25 cellular contexts compared by ENCODE assay signal in the genomic region with DNA sequence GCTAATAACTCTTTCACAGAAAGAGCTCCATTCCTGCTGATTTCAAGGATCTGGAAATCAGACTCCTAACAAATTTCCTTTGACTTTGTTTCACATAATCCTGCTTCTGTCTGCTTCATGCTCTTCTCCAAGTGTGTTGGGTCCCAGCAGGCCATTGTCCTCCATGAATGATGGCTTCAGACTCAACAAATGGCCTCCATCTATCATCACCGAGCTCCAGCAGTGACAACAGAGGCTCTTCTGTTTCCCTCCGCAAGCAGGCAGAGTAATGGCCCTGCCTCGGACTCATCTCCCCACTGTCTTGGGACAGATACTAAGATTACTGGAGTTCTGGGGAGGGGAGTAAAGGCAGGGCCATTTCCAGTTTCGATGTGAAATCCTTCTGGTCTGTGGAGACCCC.
DNase-seq lines count a peak whose midpoint lies in the region.
"Had no signal": no experiment of that assay in that cellular context is flagged by ENCODE, and none has a peak within 500 bp of the region (broad histone marks: within the 10 kb centered on the region; RNA-seq: fewer than 3 reads in every experiment).

No MANE protein-coding gene starts in this region.

- DNase-seq in NCI-H345 (lab: John Stamatoyannopoulos, UW) (peak; percentile 26), NCI-H345 treated with DMSO at 0.1 percent for 48 hours (lab: John Stamatoyannopoulos, UW; ENCODE audit: unreplicated experiment) (no peak), hippocampal formation (lab: John Stamatoyannopoulos, UW) (peak; percentile 27 to 49), putamen (ENCODE audit: low spot score) (peak; percentile 78), NCI-H2227 treated with DMSO at 0.1 percent for 48 hours (lab: John Stamatoyannopoulos, UW) (no peak), HT-29 (ENCODE audit: low spot score) (no peak)
- no peak for DNase-seq in activated effector memory CD4-positive, alpha-beta T cell treated with anti-CD3 and anti-CD28 coated beads, Interleukin-2, amount 50 U/mL, for 16 hours
- DNase-seq in stimulated activated CD4-positive, alpha-beta T cell treated with anti-CD3 and anti-CD28 coated beads, Interleukin-4, amount 100 ng/mL, for 1 hour = no peak
- DNase-seq: 8988T; BE2C; Calu3; CD8-positive, alpha-beta T cell; DMS53; EL; GM23248; HCEC 1CT; Kasumi-1; MG63; NCI-H1048; NCI-H1436; NCI-H1930; NCI-H524 treated with DMSO at 0.1 percent for 48 hours; PC-3; RPMI8226; SHP77 treated with DMSO at 0.1 percent for 48 hours had no signal

Comparison
In these comparisons a context has a peak if more than half of its experiments do, and no peak if none do; other contexts are left out.
1. DNase-seq: peak in NCI-H345 (single experiment), hippocampal formation (2 of 2) and putamen (single experiment); none in NCI-H345 treated with DMSO at 0.1 percent for 48 hours (single experiment), activated effector memory CD4-positive, alpha-beta T cell treated with anti-CD3 and anti-CD28 coated beads, Interleukin-2, amount 50 U/mL, for 16 hours (single experiment), stimulated activated CD4-positive, alpha-beta T cell treated with anti-CD3 and anti-CD28 coated beads, Interleukin-4, amount 100 ng/mL, for 1 hour (single experiment), NCI-H2227 treated with DMSO at 0.1 percent for 48 hours (single experiment) and HT-29 (single experiment).